In the genomic region with DNA sequence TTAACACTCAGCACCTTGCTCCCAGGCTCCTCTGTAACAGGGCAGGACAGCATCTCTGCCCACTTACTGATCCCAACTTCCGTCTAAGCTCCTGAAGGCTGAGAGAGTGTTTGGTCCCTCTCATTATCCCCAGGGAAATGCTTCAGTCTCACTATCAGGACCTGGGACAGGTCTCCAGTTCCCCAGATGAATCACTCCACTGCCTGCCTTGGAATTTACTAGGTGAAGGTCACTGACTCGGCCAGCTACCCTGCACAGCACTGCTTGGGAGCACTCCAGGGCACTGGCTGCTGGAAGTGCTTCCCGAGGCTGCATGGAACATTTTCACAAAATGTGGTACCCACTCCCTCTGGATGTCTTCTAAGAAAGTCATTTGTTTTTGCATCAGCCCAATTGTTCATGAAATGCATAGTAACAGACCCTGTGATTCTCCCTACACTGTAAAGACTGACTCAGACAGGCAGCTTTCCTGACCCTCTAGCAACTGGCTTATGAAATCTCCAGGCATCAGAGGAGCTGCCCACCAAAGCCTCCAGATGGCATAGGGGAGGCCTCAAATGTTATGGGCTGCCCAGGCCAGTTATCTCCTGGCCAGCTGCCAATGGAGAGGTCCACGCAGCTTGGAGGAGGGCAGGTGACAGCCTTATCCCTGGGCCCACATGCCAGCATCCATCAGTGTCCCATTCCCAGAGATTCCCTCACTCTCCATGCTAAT, we compare ENCODE assay signal across 9 cellular contexts.
DNase-seq lines count a peak whose midpoint lies in the region; ATAC-seq and TF ChIP-seq lines count a peak whose summit lies in the region.
"Had no signal": no experiment of that assay in that cellular context is flagged by ENCODE, and none has a peak within 500 bp of the region (broad histone marks: within the 10 kb centered on the region; RNA-seq: fewer than 3 reads in every experiment).

No MANE protein-coding gene starts in this region.

- no peak for ATAC-seq in mucosa of descending colon

- DNase-seq in NCI-H82 (lab: John Stamatoyannopoulos, UW) (peak; percentile 53), NCI-H82 treated with DMSO at 0.1 percent for 48 hours (lab: John Stamatoyannopoulos, UW; ENCODE audit: unreplicated experiment) (no peak), NCI-H524 treated with DMSO at 0.1 percent for 48 hours (lab: John Stamatoyannopoulos, UW) (peak; percentile 26), epithelial cell of esophagus (ENCODE audit: low read depth) (peak; percentile 9), non-pigmented ciliary epithelial cell (ENCODE audit: low read depth) (peak; percentile 11), hypothalamus (lab: John Stamatoyannopoulos, UW) (no peak), midbrain (lab: John Stamatoyannopoulos, UW) (no peak), mucosa of descending colon (no peak)
- DNase-seq: NCI-H1048 had no signal

- no peaks in the 10 kb centered on the region for H3K36me3 ChIP-seq in mucosa of descending colon (ENCODE audit: low read depth)

- H3K4me1 ChIP-seq in mucosa of descending colon (ENCODE audit: low read depth) = no peaks in the 10 kb centered on the region

- no peaks in the 10 kb centered on the region for H3K9me3 ChIP-seq in mucosa of descending colon

- H3K4me3 ChIP-seq in epithelial cell of esophagus (ENCODE audit: low read length) = no peak overlapping the region
- no peak overlapping the region for H3K4me3 ChIP-seq in mucosa of descending colon

- TF ChIP-seq CTCF in epithelial cell of esophagus (IDR thresholded peaks at IDR 0.05; ENCODE audit: insufficient read depth, low read depth, low read length, missing control alignments) = no peak
- TF ChIP-seq CTCF in mucosa of descending colon (IDR thresholded peaks at IDR 0.05) = no peak

- intact Hi-C loops in mucosa of descending colon (cut with DNase I, micrococcal nuclease) = no loop called here

Comparison
In these comparisons a context has a peak if more than half of its experiments do, and no peak if none do; other contexts are left out.
1. DNase-seq: peak in NCI-H82 (single experiment), NCI-H524 treated with DMSO at 0.1 percent for 48 hours (single experiment), epithelial cell of esophagus (single experiment) and non-pigmented ciliary epithelial cell (single experiment); none in NCI-H82 treated with DMSO at 0.1 percent for 48 hours (single experiment), hypothalamus (0 of 51), midbrain (single experiment) and mucosa of descending colon (0 of 3).